ENCODE assay signal across 8 cellular contexts in the genomic region with DNA sequence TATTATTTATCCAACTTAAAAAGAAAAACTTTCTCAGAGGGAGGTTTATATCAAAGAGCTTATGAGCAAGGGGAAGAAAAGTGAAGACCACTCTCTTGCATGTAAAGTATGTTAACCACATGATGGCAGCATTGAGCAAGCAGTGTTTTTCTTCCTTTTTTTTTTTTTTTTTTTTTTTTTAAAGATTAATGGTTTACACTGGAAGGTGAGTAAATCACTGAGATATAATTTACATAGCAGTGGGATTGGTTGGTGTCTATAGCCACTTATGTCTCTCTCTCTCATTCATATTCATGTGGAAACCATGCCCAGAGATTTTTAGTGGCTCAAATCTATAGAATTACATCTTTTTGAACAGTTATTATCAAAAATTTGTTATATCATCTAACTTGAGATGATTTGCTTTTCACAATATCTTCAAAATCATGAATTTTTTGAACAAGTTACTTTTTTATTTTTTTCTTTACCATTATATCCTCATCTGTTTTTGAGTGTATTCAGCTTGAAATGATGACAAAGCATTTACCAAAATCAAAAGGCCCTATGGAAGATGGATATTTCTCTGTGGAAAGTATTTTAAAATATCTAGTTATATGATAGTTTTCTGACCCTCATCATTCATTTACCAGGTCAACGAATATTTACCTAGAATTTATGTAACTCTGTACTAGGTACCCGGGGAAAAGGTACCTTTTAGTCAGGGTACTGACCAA. TPM values are rescaled to one million over a fixed set of nuclear protein-coding genes. Genes with fewer than 3 reads are reported as not detected.
DNase-seq lines count a peak whose midpoint lies in the region; TF ChIP-seq lines count a peak whose summit lies in the region.

No MANE protein-coding gene starts in this region.

- H3K4me1 Mint-ChIP-seq in progenitor cell of endocrine pancreas (ENCODE audit: low read depth) = peaks cover 6% of the 10 kb centered on the region

- H3K4me3 ChIP-seq in AG09309 (ENCODE audit: control insufficient read depth, low read depth, low read length) = no peak overlapping the region

- H3K4me3 Mint-ChIP-seq in progenitor cell of endocrine pancreas (ENCODE audit: low read depth) = no peak overlapping the region

- DNase-seq in AG09309 (ENCODE audit: low read depth) (no peak), LHCN-M2 (ENCODE audit: low read depth) (peak; percentile 63), SK-N-DZ (ENCODE audit: low spot score) (peak; percentile 50), fibroblast of gingiva (ENCODE audit: low read depth) (peak; percentile 46), progenitor cell of endocrine pancreas (ENCODE audit: low spot score, unreplicated experiment) (no peak), GOT3 (lab: John Stamatoyannopoulos, UW) (no peak)
- no peak for DNase-seq in effector CD8-positive, alpha-beta T cell (lab: John Stamatoyannopoulos, UW)

- H3K27me3 Mint-ChIP-seq in progenitor cell of endocrine pancreas = no peaks in the 10 kb centered on the region

- peaks cover 8% of the 10 kb centered on the region for H3K36me3 Mint-ChIP-seq in progenitor cell of endocrine pancreas (ENCODE audit: insufficient read depth)

- no peak overlapping the region for H3K27ac Mint-ChIP-seq in progenitor cell of endocrine pancreas

- peaks cover 5% of the 10 kb centered on the region for H3K9me3 Mint-ChIP-seq in progenitor cell of endocrine pancreas (ENCODE audit: low read depth)

- TF ChIP-seq CTCF in AG09309 (IDR thresholded peaks at IDR 0.05; ENCODE audit: control insufficient read depth, insufficient read depth, low read depth, low read length, missing control alignments) (peak; percentile 68), GM12874 (IDR thresholded peaks at IDR 0.05; ENCODE audit: insufficient read depth, low read depth, low read length) (peak; percentile 54; the same call in 1 of the 2 replicates), progenitor cell of endocrine pancreas (IDR thresholded peaks at IDR 0.05; ENCODE audit: unreplicated experiment) (peak; percentile 77)

RNA-seq across cellular contexts. Expression of a gene that starts 31.6 kb away (rescaled TPM):
- total RNA-seq in LHCN-M2 (2014; rRNA removed) (11.1 and 19.7 TPM in 2 replicates), progenitor cell of endocrine pancreas (21.1 and 23.3 TPM in 2 replicates)
- 3.2 TPM for polyA plus RNA-seq in LHCN-M2 (2012)
- 25.6 and 26.3 TPM in 2 replicates for polyA plus RNA-seq in SK-N-DZ (2014; cell fraction: cytosol; rRNA removed)
- polyA plus RNA-seq in SK-N-DZ (2014; cell fraction: nucleus; rRNA removed) = 26.5 and 33.4 TPM in 2 replicates

Comparison
In these comparisons a context has a peak if more than half of its experiments do, and no peak if none do; other contexts are left out.
1. DNase-seq: peak in LHCN-M2 (single experiment), SK-N-DZ (single experiment) and fibroblast of gingiva (single experiment); none in AG09309 (single experiment), progenitor cell of endocrine pancreas (single experiment), effector CD8-positive, alpha-beta T cell (single experiment) and GOT3 (single experiment).
2. Peak in every context shown above with its lines, with median percentiles within 50 percentile points of each other: CTCF ChIP-seq.